In genomic region chr4:146245246-146245645, GRCh38 we compare ENCODE assay signal across 20 cellular contexts. TPM values are rescaled to one million over a fixed set of nuclear protein-coding genes. Genes with fewer than 3 reads are reported as not detected.
DNase-seq lines count a peak whose midpoint lies in the region; ATAC-seq, FAIRE-seq and TF ChIP-seq lines count a peak whose summit lies in the region.
"Had no signal": no experiment of that assay in that cellular context is flagged by ENCODE, and none has a peak within 500 bp of the region (broad histone marks: within the 10 kb centered on the region; RNA-seq: fewer than 3 reads in every experiment).

No MANE protein-coding gene starts in this region.

- peak; percentile 23 for FAIRE-seq in GM12891 (lab: Jason Lieb, UNC)

- TF ChIP-seq POLR2A in GM12891 (IDR thresholded peaks at IDR 0.05; ENCODE audit: low read depth, low read length) = no peak
- no peak for TF ChIP-seq POLR2A in breast epithelium (IDR thresholded peaks at IDR 0.05)

- no peak overlapping the region for H3K4me3 ChIP-seq in ascending aorta
- H3K4me3 ChIP-seq in breast epithelium = no peak overlapping the region
- H3K4me3 ChIP-seq: BLaER1, suprapubic skin had no signal

- H3K4me1 ChIP-seq in ascending aorta = peaks cover 20 to 33% of the 10 kb centered on the region in 2 donors
- no peaks in the 10 kb centered on the region for H3K4me1 ChIP-seq in breast epithelium
- H3K4me1 ChIP-seq: BLaER1 had no signal

- intact Hi-C loops in ascending aorta (cut with DNase I) = no loop called here
- intact Hi-C loops in breast epithelium (cut with DNase I; ENCODE audit: low total_unique reads) = no loop called here

- peak; percentile 15 for ATAC-seq in left lobe of liver
- ATAC-seq in HG02588 (IDR thresholded peaks at IDR 0.05; ENCODE audit: unreplicated experiment) = no peak
- no peak for ATAC-seq in GM19452 (IDR thresholded peaks at IDR 0.05; ENCODE audit: unreplicated experiment)

- no peaks in the 10 kb centered on the region for H3K9me3 ChIP-seq in ascending aorta
- no peaks in the 10 kb centered on the region for H3K9me3 ChIP-seq in breast epithelium
- H3K9me3 ChIP-seq: BLaER1, suprapubic skin had no signal

- H3K27me3 ChIP-seq in ascending aorta (no peaks in the 10 kb centered on the region), breast epithelium (no peaks in the 10 kb centered on the region)
- H3K27me3 ChIP-seq: BLaER1, suprapubic skin had no signal

- H3K36me3 ChIP-seq in ascending aorta = no peaks in the 10 kb centered on the region
- H3K36me3 ChIP-seq in breast epithelium = no peaks in the 10 kb centered on the region
- H3K36me3 ChIP-seq: BLaER1, suprapubic skin, WERI-Rb-1 had no signal

- H3K27ac ChIP-seq in ascending aorta = peak overlapping the region; percentile 34 to 67
- H3K27ac ChIP-seq in breast epithelium = peak overlapping the region in 1 of 2 donors; percentile 43
- H3K27ac ChIP-seq: BLaER1, suprapubic skin, WERI-Rb-1 had no signal

- DNase-seq in AG08395 (ENCODE audit: low spot score) (peak; percentile 20), GM12891 (ENCODE audit: insufficient read length, low spot score) (no peak), ascending aorta (ENCODE audit: low spot score in 2 of 2) (no peak), left lobe of liver (ENCODE audit: low spot score) (no peak), breast epithelium (ENCODE audit: low spot score in 2 of 2) (no peak), NCI-H2227 (lab: John Stamatoyannopoulos, UW; ENCODE audit: unreplicated experiment) (no peak)
- DNase-seq: activated naive CD4-positive, alpha-beta T cell treated with anti-CD3 and anti-CD28 coated beads, Interleukin-2, amount 10 ng/mL, durations not matched to agents 7 days and 5 days; central memory CD4-positive, alpha-beta T cell; foreskin melanocyte; mesenchymal stem cell; MM.1S; NCI-H187 treated with DMSO at 0.1 percent for 48 hours; NCI-H82; nephron progenitor cell; WERI-Rb-1 had no signal

- no peak for TF ChIP-seq CTCF in ascending aorta (IDR thresholded peaks at IDR 0.05)
- TF ChIP-seq CTCF in breast epithelium (IDR thresholded peaks at IDR 0.05) = no peak

TF ChIP-seq in GM12891, 5 proteins besides CTCF, POLR2A, EP300 and RAD21:
- TF ChIP-seq POLR2AphosphoS5 (IDR thresholded peaks at IDR 0.05; ENCODE audit: low read depth, low read length) (no peak), SPI1 (IDR thresholded peaks at IDR 0.05; ENCODE audit: low read depth, low read length) (no peak), TAF1 (IDR thresholded peaks at IDR 0.05; ENCODE audit: low read depth, low read length) (no peak), POU2F2 (IDR thresholded peaks at IDR 0.05; ENCODE audit: low read depth, low read length) (no peak), PAX5 (IDR thresholded peaks at IDR 0.05; ENCODE audit: insufficient read depth, low read length, severe bottlenecking) (no peak)
TF ChIP-seq in GM12891: peak in this region for 0.

RNA-seq across cellular contexts. Expression of gene REELD1, which starts 30.9 kb away (rescaled TPM):
- 0.28 TPM for polyA plus RNA-seq in GM12891 (2012; ENCODE audit: low read depth, missing spikeins)
- not detected for total RNA-seq in ascending aorta
- 0.50 TPM for total RNA-seq in left lobe of liver
- 1 to 10 TPM in 1 of 3 donors, under 1 TPM in 2; 0.73 to 1.3 (median 0.98) TPM for total RNA-seq in breast epithelium
- total RNA-seq: renal cortical epithelial cell had no signal
